ENCODE assay signal across 9 cellular contexts in the genomic region with DNA sequence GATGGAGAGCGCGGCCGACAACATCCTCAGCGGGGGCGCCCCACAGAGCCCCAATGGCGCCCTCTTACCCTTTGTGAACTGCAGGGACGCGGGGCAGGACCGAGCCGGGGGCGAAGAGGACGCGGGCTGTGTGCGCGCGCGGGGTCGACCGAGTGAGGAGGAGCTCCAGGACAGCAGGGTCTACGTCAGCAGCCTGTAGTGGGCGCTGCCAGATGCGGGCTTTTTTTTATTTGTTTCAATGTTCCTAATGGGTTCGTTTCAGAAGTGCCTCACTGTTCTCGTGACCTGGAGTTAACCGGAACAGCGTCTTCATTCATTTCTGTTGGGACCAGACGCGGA.
DNase-seq lines count a peak whose midpoint lies in the region; ATAC-seq and TF ChIP-seq lines count a peak whose summit lies in the region.
"Had no signal": no experiment of that assay in that cellular context is flagged by ENCODE, and none has a peak within 500 bp of the region (broad histone marks: within the 10 kb centered on the region; RNA-seq: fewer than 3 reads in every experiment).

No MANE protein-coding gene starts in this region.

- H3K14ac ChIP-seq in neuronal stem cell (ENCODE audit: low read length) = no peak overlapping the region

- peak overlapping the region; percentile 89 for H2BK15ac ChIP-seq in neuronal stem cell (ENCODE audit: low read length)

- peak; percentile 31 for ATAC-seq in HG03442 (IDR thresholded peaks at IDR 0.05; ENCODE audit: unreplicated experiment)

- no peak overlapping the region for H2AK5ac ChIP-seq in neuronal stem cell (ENCODE audit: low read depth, low read length)

- H2BK120ac ChIP-seq in neuronal stem cell (ENCODE audit: low read depth, low read length) = no peak overlapping the region

- whole genome bisulfite sequencing in neuronal stem cell (ENCODE audit: extremely low coverage in 2 of 2, insufficient read length in 2 of 2, insufficient replicate concordance in 1 of 2), 2 donors = no CpG with 5 or more reads among the region's 28 CpGs
- WGBS in urinary bladder = 44% methylated on average over 28 of the region's 28 CpGs

- H3K36me3 ChIP-seq in WERI-Rb-1 (no peaks in the 10 kb centered on the region), neuronal stem cell (replicated peaks in 1 of 2; ENCODE audit: control insufficient read depth in 2 of 2, insufficient read depth in 2 of 2, low read length in 2 of 2) (no peaks in the 10 kb centered on the region), urinary bladder (ENCODE audit: insufficient read depth) (no peaks in the 10 kb centered on the region)
- H3K36me3 ChIP-seq: SJSA1 had no signal

- no peak overlapping the region for H3K4ac ChIP-seq in neuronal stem cell (ENCODE audit: low read length)

- H3K27me3 ChIP-seq in WERI-Rb-1 (ENCODE audit: insufficient read depth, low read depth, severe bottlenecking) = no peaks in the 10 kb centered on the region
- H3K27me3 ChIP-seq in neuronal stem cell (ENCODE audit: control insufficient read depth in 3 of 3, insufficient read depth in 3 of 3, low read depth in 1 of 3, low read length in 3 of 3) = peaks cover 0 to 72% (median 9%) of the 10 kb centered on the region in 3 experiments

- peak overlapping the region; percentile 59 for H3K4me3 ChIP-seq in GM12865 (ENCODE audit: low read depth, low read length)
- peak overlapping the region; percentile 83 for H3K4me3 ChIP-seq in WERI-Rb-1 (ENCODE audit: low read depth, low read length)
- H3K4me3 ChIP-seq in neuronal stem cell (ENCODE audit: low read length in 2 of 2) = peak overlapping the region; percentile 15 to 89
- peak overlapping the region; percentile 44 for H3K4me3 ChIP-seq in urinary bladder (ENCODE audit: low read depth, low read length)
- H3K4me3 ChIP-seq: SJSA1 had no signal

- no peak overlapping the region for H3K23ac ChIP-seq in neuronal stem cell (ENCODE audit: low read depth, low read length, poor library complexity)

- no peak for TF ChIP-seq CTCF in GM12865 (IDR thresholded peaks at IDR 0.05; ENCODE audit: insufficient read depth, low read depth, low read length, missing control alignments)
- TF ChIP-seq CTCF in WERI-Rb-1 (IDR thresholded peaks at IDR 0.05; ENCODE audit: low read depth, low read length) = peak; percentile 55; the same call in 1 of the 2 replicates

- H3K4me1 ChIP-seq in neuronal stem cell (ENCODE audit: control insufficient read depth in 2 of 2, insufficient read depth in 1 of 2, low read depth in 1 of 2, low read length in 2 of 2) (peaks cover 0 to 9% of the 10 kb centered on the region in 2 donors), urinary bladder (ENCODE audit: insufficient read depth) (no peaks in the 10 kb centered on the region)
- H3K4me1 ChIP-seq: SJSA1 had no signal

- H2AFZ ChIP-seq in neuronal stem cell (ENCODE audit: low read length) = peak overlapping the region; percentile 78

- H3K9ac ChIP-seq in neuronal stem cell (ENCODE audit: low read depth, low read length, poor library complexity) = peak overlapping the region; percentile 82

- H3K18ac ChIP-seq in neuronal stem cell (ENCODE audit: low read length) = peak overlapping the region; percentile 97

- H3K79me1 ChIP-seq in neuronal stem cell (ENCODE audit: low read depth, low read length) = no peaks in the 10 kb centered on the region

- H2BK12ac ChIP-seq in neuronal stem cell (ENCODE audit: low read length) = no peak overlapping the region

- H3K4me2 ChIP-seq in neuronal stem cell (ENCODE audit: insufficient read depth, low read length, poor library complexity, severe bottlenecking) = peak overlapping the region; percentile 92

- H4K91ac ChIP-seq in neuronal stem cell (ENCODE audit: low read depth, low read length, poor library complexity) = no peak overlapping the region

- peak; percentile 42 for DNase-seq in GM12865 (ENCODE audit: low read depth)
- DNase-seq in WERI-Rb-1 = peak; percentile 81
- DNase-seq in ecto neural progenitor cell (ENCODE audit: low spot score) = peak; percentile 85
- peak; percentile 38 for DNase-seq in neuronal stem cell (ENCODE audit: low spot score)
- no peak for DNase-seq in cerebellum (ENCODE audit: low spot score)
- DNase-seq in pons (ENCODE audit: low spot score) = no peak

- peak overlapping the region; percentile 16 for H2BK5ac ChIP-seq in neuronal stem cell (ENCODE audit: low read length)

- H3K9me3 ChIP-seq in WERI-Rb-1 (ENCODE audit: severe bottlenecking) (peaks cover 2% of the 10 kb centered on the region), neuronal stem cell (replicated peaks in 1 of 2; ENCODE audit: control insufficient read depth in 2 of 2, insufficient read depth in 1 of 2, low read depth in 1 of 2, low read length in 2 of 2) (peaks cover 2 to 5% of the 10 kb centered on the region in 2 donors)
- H3K9me3 ChIP-seq: SJSA1 had no signal

- H3K27ac ChIP-seq in WERI-Rb-1 = peak overlapping the region; percentile 83
- H3K27ac ChIP-seq in neuronal stem cell (replicated peaks; ENCODE audit: low read length) = no peak overlapping the region
- no peak overlapping the region for H3K27ac ChIP-seq in urinary bladder (ENCODE audit: low read depth)
- H3K27ac ChIP-seq: SJSA1 had no signal

- peak overlapping the region; percentile 26 for H4K8ac ChIP-seq in neuronal stem cell (ENCODE audit: low read depth, low read length)

Comparison
In these comparisons a context has a peak if more than half of its experiments do, and no peak if none do; other contexts are left out.
1. DNase-seq: peak in GM12865 (single experiment), WERI-Rb-1 (single experiment), ecto neural progenitor cell (single experiment) and neuronal stem cell (single experiment); none in cerebellum (single experiment) and pons (single experiment).
2. Peak in every context shown above with its lines, with median percentiles within 50 percentile points of each other: H3K4me3 ChIP-seq.